In the genomic region with DNA sequence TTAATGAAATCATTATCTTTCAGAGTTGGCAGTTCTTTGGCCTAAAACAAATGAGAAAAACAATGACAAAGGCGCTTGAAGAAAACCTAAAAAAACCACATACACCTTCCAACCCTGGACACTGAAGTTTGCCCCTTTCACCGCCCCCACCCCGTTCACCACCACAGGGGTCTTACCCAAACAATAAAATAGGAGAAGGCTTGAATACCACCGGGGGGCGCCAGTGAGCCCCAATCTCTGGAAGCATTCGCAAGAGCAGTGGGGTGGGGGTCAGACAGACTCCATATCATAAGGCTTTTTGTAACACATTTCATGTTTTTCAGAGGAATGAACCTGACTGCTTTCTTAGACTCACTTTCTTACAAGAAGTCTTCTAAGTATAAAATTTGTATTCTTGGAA, we compare ENCODE assay signal across 8 cellular contexts.
A peak's percentile ranks its signal among the peaks of the same experiment; 100 is the strongest.
DNase-seq lines count a peak whose midpoint lies in the region; ATAC-seq and TF ChIP-seq lines count a peak whose summit lies in the region.

No MANE protein-coding gene starts in this region.

- peaks cover 5% of the 10 kb centered on the region for H3K27me3 Mint-ChIP-seq in GM23338 (ENCODE audit: insufficient read depth, low read depth, poor library complexity)
- peaks cover 5% of the 10 kb centered on the region for H3K27me3 Mint-ChIP-seq in brain

- peak; percentile 49 for DNase-seq in 8988T
- DNase-seq in GM23338 (ENCODE audit: low spot score), result peak; percentile 88
- DNase-seq in medulla oblongata (ENCODE audit: extremely low spot score), result peak; percentile 45
- peak; percentile 37 to 64 for DNase-seq in stimulated activated CD8-positive, alpha-beta memory T cell treated with anti-CD3 and anti-CD28 coated beads, Interleukin-7, amount 100 ng/mL, for 1 hour (ENCODE audit: low read depth in 2 of 2)

- peaks cover 22% of the 10 kb centered on the region for H3K4me1 Mint-ChIP-seq in GM23338
- peaks cover 60% of the 10 kb centered on the region for H3K4me1 Mint-ChIP-seq in brain

- no peaks in the 10 kb centered on the region for H3K79me2 ChIP-seq in GM23338 (replicated peaks; ENCODE audit: insufficient read depth)

- H3K9me2 ChIP-seq in GM23338 (ENCODE audit: insufficient read depth), result 0 out of 2 replicates have a peak, but pooled peaks cover 3% of the 10 kb centered on the region

- H3K27ac ChIP-seq in GM23338 (ENCODE audit: low read depth), result no peak overlapping the region
- no peak overlapping the region for H3K27ac ChIP-seq in VCaP

- H3K36me3 ChIP-seq in GM23338 (ENCODE audit: insufficient read depth), result no peaks in the 10 kb centered on the region

- peaks cover 16% of the 10 kb centered on the region for H3K4me1 ChIP-seq in GM23338 (ENCODE audit: insufficient read depth)

- no peaks in the 10 kb centered on the region for H3F3A ChIP-seq in GM23338 (replicated peaks; ENCODE audit: low read depth)

- no peaks in the 10 kb centered on the region for H3K27me3 ChIP-seq in GM23338 (ENCODE audit: insufficient read depth)

- H4K20me1 ChIP-seq in GM23338 (replicated peaks; ENCODE audit: insufficient read depth), result peaks cover 4% of the 10 kb centered on the region; the same call in 1 of the 2 replicates

- H3K4me3 Mint-ChIP-seq in GM23338, result no peak overlapping the region
- no peak overlapping the region for H3K4me3 Mint-ChIP-seq in brain

- H3K9me3 Mint-ChIP-seq in GM23338, result no peaks in the 10 kb centered on the region
- no peaks in the 10 kb centered on the region for H3K9me3 Mint-ChIP-seq in brain

- no peak overlapping the region; the same call in 1 of the 2 replicates for H3K27ac Mint-ChIP-seq in GM23338
- peak overlapping the region in 1 of 5 experiments; percentile 53 for H3K27ac Mint-ChIP-seq in brain

- no peak overlapping the region for H2AFZ ChIP-seq in GM23338

- peak; percentile 80 to 97 for TF ChIP-seq CTCF in GM23338 (conservative IDR thresholded peaks at IDR 0.05; ENCODE audit: low read depth in 2 of 2)
- peak; percentile 26; the same call in 1 of the 2 replicates for TF ChIP-seq CTCF in VCaP (conservative IDR thresholded peaks at IDR 0.05)
- peak; percentile 43 to 70 for TF ChIP-seq CTCF in brain (conservative IDR thresholded peaks at IDR 0.05)

- ATAC-seq in GM23338 (peak; percentile 81), HG03469 (IDR thresholded peaks at IDR 0.05; ENCODE audit: unreplicated experiment) (no peak), GM19467 (IDR thresholded peaks at IDR 0.05; ENCODE audit: unreplicated experiment) (no peak)

- H3K36me3 Mint-ChIP-seq in GM23338 (ENCODE audit: low read depth), result peaks cover 23% of the 10 kb centered on the region
- peaks cover 14% of the 10 kb centered on the region for H3K36me3 Mint-ChIP-seq in brain

- no peak overlapping the region for H3K4me3 ChIP-seq in GM23338

- no peak overlapping the region for H3K4me2 ChIP-seq in GM23338

TF ChIP-seq in GM23338, 12 proteins besides CTCF, POLR2A, EP300 and RAD21:
- TF ChIP-seq, protein P1, sequence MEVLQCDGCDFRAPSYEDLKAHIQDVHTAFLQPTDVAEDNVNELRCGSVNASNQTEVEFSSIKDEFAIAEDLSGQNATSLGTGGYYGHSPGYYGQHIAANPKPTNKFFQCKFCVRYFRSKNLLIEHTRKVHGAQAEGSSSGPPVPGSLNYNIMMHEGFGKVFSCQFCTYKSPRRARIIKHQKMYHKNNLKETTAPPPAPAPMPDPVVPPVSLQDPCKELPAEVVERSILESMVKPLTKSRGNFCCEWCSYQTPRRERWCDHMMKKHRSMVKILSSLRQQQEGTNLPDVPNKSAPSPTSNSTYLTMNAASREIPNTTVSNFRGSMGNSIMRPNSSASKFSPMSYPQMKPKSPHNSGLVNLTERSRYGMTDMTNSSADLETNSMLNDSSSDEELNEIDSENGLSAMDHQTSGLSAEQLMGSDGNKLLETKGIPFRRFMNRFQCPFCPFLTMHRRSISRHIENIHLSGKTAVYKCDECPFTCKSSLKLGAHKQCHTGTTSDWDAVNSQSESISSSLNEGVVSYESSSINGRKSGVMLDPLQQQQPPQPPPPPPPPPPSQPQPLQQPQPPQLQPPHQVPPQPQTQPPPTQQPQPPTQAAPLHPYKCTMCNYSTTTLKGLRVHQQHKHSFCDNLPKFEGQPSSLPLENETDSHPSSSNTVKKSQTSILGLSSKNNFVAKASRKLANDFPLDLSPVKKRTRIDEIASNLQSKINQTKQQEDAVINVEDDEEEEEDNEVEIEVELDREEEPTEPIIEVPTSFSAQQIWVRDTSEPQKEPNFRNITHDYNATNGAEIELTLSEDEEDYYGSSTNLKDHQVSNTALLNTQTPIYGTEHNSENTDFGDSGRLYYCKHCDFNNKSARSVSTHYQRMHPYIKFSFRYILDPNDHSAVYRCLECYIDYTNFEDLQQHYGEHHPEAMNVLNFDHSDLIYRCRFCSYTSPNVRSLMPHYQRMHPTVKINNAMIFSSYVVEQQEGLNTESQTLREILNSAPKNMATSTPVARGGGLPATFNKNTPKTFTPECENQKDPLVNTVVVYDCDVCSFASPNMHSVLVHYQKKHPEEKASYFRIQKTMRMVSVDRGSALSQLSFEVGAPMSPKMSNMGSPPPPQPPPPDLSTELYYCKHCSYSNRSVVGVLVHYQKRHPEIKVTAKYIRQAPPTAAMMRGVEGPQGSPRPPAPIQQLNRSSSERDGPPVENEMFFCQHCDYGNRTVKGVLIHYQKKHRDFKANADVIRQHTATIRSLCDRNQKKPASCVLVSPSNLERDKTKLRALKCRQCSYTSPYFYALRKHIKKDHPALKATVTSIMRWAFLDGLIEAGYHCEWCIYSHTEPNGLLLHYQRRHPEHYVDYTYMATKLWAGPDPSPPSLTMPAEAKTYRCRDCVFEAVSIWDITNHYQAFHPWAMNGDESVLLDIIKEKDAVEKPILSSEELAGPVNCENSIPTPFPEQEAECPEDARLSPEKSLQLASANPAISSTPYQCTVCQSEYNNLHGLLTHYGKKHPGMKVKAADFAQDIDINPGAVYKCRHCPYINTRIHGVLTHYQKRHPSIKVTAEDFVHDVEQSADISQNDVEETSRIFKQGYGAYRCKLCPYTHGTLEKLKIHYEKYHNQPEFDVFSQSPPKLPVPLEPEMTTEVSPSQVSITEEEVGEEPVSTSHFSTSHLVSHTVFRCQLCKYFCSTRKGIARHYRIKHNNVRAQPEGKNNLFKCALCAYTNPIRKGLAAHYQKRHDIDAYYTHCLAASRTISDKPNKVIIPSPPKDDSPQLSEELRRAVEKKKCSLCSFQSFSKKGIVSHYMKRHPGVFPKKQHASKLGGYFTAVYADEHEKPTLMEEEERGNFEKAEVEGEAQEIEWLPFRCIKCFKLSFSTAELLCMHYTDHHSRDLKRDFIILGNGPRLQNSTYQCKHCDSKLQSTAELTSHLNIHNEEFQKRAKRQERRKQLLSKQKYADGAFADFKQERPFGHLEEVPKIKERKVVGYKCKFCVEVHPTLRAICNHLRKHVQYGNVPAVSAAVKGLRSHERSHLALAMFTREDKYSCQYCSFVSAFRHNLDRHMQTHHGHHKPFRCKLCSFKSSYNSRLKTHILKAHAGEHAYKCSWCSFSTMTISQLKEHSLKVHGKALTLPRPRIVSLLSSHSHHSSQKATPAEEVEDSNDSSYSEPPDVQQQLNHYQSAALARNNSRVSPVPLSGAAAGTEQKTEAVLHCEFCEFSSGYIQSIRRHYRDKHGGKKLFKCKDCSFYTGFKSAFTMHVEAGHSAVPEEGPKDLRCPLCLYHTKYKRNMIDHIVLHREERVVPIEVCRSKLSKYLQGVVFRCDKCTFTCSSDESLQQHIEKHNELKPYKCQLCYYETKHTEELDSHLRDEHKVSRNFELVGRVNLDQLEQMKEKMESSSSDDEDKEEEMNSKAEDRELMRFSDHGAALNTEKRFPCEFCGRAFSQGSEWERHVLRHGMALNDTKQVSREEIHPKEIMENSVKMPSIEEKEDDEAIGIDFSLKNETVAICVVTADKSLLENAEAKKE (CRISPR knock-in tag; IDR thresholded peaks at IDR 0.05), result no peak
- TF ChIP-seq ZNF331 (CRISPR knock-in tag; IDR thresholded peaks at IDR 0.05; ENCODE audit: low read depth), result no peak
- TF ChIP-seq CREB1 (CRISPR knock-in tag; IDR thresholded peaks at IDR 0.05; ENCODE audit: low read depth), result no peak
- no peak for TF ChIP-seq POLR2AphosphoS5 (IDR thresholded peaks at IDR 0.05; ENCODE audit: low read depth)
- no peak for TF ChIP-seq ETS1 (IDR thresholded peaks at IDR 0.05)
- TF ChIP-seq EZH2phosphoT487 (IDR thresholded peaks at IDR 0.05; ENCODE audit: unreplicated experiment), result no peak
- TF ChIP-seq ZNF114 (CRISPR knock-in tag; IDR thresholded peaks at IDR 0.05), result no peak
TF ChIP-seq in GM23338: peak in this region for 0.

Comparison
In these comparisons a context has a peak if more than half of its experiments do, and no peak if none do; other contexts are left out.
1. CTCF ChIP-seq: peak in every context shown above with its lines; median percentile 88 in GM23338; 56 in brain; 26 in VCaP.